ENCODE assay signal across 8 cellular contexts in the genomic region with DNA sequence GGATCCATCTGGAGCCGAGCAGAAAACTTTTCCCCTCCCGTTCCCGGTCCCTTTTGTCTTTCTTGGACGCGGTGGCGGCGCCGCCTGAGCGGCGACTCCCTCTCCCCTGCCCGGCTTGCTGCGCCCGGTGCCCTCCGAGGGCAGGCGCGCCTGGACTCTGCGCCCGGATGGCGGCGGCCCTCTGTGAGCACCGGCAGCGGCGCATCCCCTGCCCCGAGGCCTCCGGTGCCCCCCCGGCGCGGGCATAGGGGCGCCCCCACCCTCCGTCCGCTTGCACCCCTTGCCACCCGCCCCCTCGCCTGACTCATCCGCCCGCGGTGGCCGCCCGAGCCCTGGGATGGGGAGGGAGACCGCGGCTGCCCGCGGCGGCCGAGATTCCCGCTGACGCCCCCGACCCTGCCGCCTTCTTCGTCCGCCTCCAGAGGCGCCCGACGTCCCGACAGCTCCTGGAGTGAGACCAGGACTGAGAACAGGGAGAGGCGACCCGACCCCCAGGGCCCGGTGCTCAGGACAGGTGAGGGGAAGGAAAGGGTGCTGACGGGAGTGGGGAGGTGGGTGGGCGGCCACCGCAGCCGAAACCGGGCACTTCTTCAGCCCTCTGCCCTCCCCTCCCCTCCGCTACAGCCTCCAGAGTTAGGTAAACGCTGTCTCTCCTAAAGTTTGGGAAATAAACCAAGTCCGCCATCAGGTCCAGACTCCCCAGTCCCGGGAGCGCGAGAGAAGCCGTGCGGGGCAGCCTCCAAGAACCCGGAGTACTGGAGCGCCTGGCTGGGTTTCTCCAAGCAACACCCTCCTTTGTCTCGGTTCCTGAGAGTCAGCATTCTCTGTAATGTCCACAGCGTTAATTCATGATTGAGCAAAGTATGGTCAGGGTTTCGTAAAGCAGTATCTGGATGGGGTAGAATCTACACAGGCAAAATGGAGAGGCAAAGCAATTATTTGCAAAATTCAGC. TPM values are rescaled to one million over a fixed set of nuclear protein-coding genes. Genes with fewer than 3 reads are reported as not detected.
DNase-seq lines count a peak whose midpoint lies in the region; ATAC-seq and TF ChIP-seq lines count a peak whose summit lies in the region.

A gene (plus strand): TSS at position 7 of the 953 bp plus-strand sequence. CDS start 74,406 bp downstream, outside the sequence.

- peaks cover 11% of the 10 kb centered on the region for H3K9me3 Mint-ChIP-seq in activated CD4-positive, alpha-beta T cell treated with anti-CD3 and anti-CD28 coated beads, Interleukin-2, amount 10 ng/mL, durations not matched to agents 24 days and 14 days
- no peaks in the 10 kb centered on the region for H3K9me3 Mint-ChIP-seq in effector memory CD8-positive, alpha-beta T cell
- H3K9me3 Mint-ChIP-seq in memory B cell = no peaks in the 10 kb centered on the region
- H3K9me3 Mint-ChIP-seq in stimulated activated effector memory CD8-positive, alpha-beta T cell treated with anti-CD3 and anti-CD28 coated beads, Interleukin-12 subunit alpha, Interleukin-12 subunit beta, amount 100 ng/mL, for 72 hours = no peaks in the 10 kb centered on the region

- ATAC-seq in HG03139 (IDR thresholded peaks at IDR 0.05; ENCODE audit: unreplicated experiment) (peak; percentile 5), memory B cell (ENCODE audit: low read depth) (peak; percentile 41), GM21447 (IDR thresholded peaks at IDR 0.05; ENCODE audit: unreplicated experiment) (no peak)
- ATAC-seq in effector memory CD8-positive, alpha-beta T cell (replicated peaks) = peak; percentile 56
- ATAC-seq in stimulated activated effector memory CD8-positive, alpha-beta T cell treated with anti-CD3 and anti-CD28 coated beads, Interleukin-12 subunit alpha, Interleukin-12 subunit beta, amount 100 ng/mL, for 72 hours = peak; percentile 72

- H3K27me3 Mint-ChIP-seq in activated CD4-positive, alpha-beta T cell treated with anti-CD3 and anti-CD28 coated beads, Interleukin-2, amount 10 ng/mL, durations not matched to agents 24 days and 14 days = peaks cover 48% of the 10 kb centered on the region
- peaks cover 0 to 6% of the 10 kb centered on the region in 2 donors for H3K27me3 Mint-ChIP-seq in effector memory CD8-positive, alpha-beta T cell
- peaks cover 20% of the 10 kb centered on the region for H3K27me3 Mint-ChIP-seq in memory B cell

- H3K4me1 Mint-ChIP-seq in activated CD4-positive, alpha-beta T cell treated with anti-CD3 and anti-CD28 coated beads, Interleukin-2, amount 10 ng/mL, durations not matched to agents 24 days and 14 days = peaks cover 23% of the 10 kb centered on the region
- peaks cover 11 to 16% of the 10 kb centered on the region in 2 donors for H3K4me1 Mint-ChIP-seq in effector memory CD8-positive, alpha-beta T cell (ENCODE audit: low read depth in 2 of 2)
- H3K4me1 Mint-ChIP-seq in memory B cell = peaks cover 7% of the 10 kb centered on the region
- peaks cover 22% of the 10 kb centered on the region for H3K4me1 Mint-ChIP-seq in stimulated activated effector memory CD8-positive, alpha-beta T cell treated with anti-CD3 and anti-CD28 coated beads, Interleukin-12 subunit alpha, Interleukin-12 subunit beta, amount 100 ng/mL, for 72 hours

- peak within 1 kb of the TSS; percentile 77 for H3K4me3 Mint-ChIP-seq in activated CD4-positive, alpha-beta T cell treated with anti-CD3 and anti-CD28 coated beads, Interleukin-2, amount 10 ng/mL, durations not matched to agents 24 days and 14 days
- peak within 1 kb of the TSS; percentile 74 to 78 for H3K4me3 Mint-ChIP-seq in effector memory CD8-positive, alpha-beta T cell
- peak within 1 kb of the TSS; percentile 69 for H3K4me3 Mint-ChIP-seq in memory B cell
- H3K4me3 Mint-ChIP-seq in stimulated activated effector memory CD8-positive, alpha-beta T cell treated with anti-CD3 and anti-CD28 coated beads, Interleukin-12 subunit alpha, Interleukin-12 subunit beta, amount 100 ng/mL, for 72 hours = peak within 1 kb of the TSS; percentile 63

- DNase-seq in activated CD4-positive, alpha-beta T cell treated with anti-CD3 and anti-CD28 coated beads, Interleukin-2, amount 10 ng/mL, durations not matched to agents 24 days and 14 days = peak; percentile 69
- DNase-seq in effector memory CD8-positive, alpha-beta T cell = peak in 2 of 3 experiments; percentile 10 to 13
- DNase-seq in memory B cell (ENCODE audit: low spot score in 2 of 2) (peak in 1 of 2 donors; percentile 13), Kasumi-1 (lab: John Stamatoyannopoulos, UW) (no peak)
- DNase-seq in stimulated activated effector memory CD8-positive, alpha-beta T cell treated with anti-CD3 and anti-CD28 coated beads, Interleukin-12 subunit alpha, Interleukin-12 subunit beta, amount 100 ng/mL, for 72 hours (ENCODE audit: low spot score in 2 of 2) = peak; percentile 24 to 58

- H3K27ac Mint-ChIP-seq in activated CD4-positive, alpha-beta T cell treated with anti-CD3 and anti-CD28 coated beads, Interleukin-2, amount 10 ng/mL, durations not matched to agents 24 days and 14 days = peak within 1 kb of the TSS; percentile 27
- H3K27ac Mint-ChIP-seq in effector memory CD8-positive, alpha-beta T cell = peak within 1 kb of the TSS; percentile 27 to 49
- no peak within 1 kb of the TSS for H3K27ac Mint-ChIP-seq in memory B cell
- peak within 1 kb of the TSS; percentile 48 for H3K27ac Mint-ChIP-seq in stimulated activated effector memory CD8-positive, alpha-beta T cell treated with anti-CD3 and anti-CD28 coated beads, Interleukin-12 subunit alpha, Interleukin-12 subunit beta, amount 100 ng/mL, for 72 hours

- H3K36me3 Mint-ChIP-seq in activated CD4-positive, alpha-beta T cell treated with anti-CD3 and anti-CD28 coated beads, Interleukin-2, amount 10 ng/mL, durations not matched to agents 24 days and 14 days (ENCODE audit: low read depth) = no peaks in the 10 kb centered on the region
- peaks cover 3% of the 10 kb centered on the region for H3K36me3 Mint-ChIP-seq in effector memory CD8-positive, alpha-beta T cell (ENCODE audit: insufficient read depth)
- H3K36me3 Mint-ChIP-seq in memory B cell = no peaks in the 10 kb centered on the region
- H3K36me3 Mint-ChIP-seq in stimulated activated effector memory CD8-positive, alpha-beta T cell treated with anti-CD3 and anti-CD28 coated beads, Interleukin-12 subunit alpha, Interleukin-12 subunit beta, amount 100 ng/mL, for 72 hours = no peaks in the 10 kb centered on the region

- intact Hi-C loops in activated CD4-positive, alpha-beta T cell treated with anti-CD3 and anti-CD28 coated beads, Interleukin-2, amount 10 ng/mL, durations not matched to agents 24 days and 14 days (cut with micrococcal nuclease) = loop anchor here (2.0 to 5.0 kb wide), 3 partner anchors 15 to 256 kb away; no protein-coding TSS in a partner anchor

- TF ChIP-seq CTCF in GM12873 (IDR thresholded peaks at IDR 0.05; ENCODE audit: insufficient read depth, low read depth, low read length, missing control alignments) = peak; percentile 7

RNA-seq across cellular contexts. Expression of the gene that starts here (rescaled TPM):
- total RNA-seq in activated CD4-positive, alpha-beta T cell treated with anti-CD3 and anti-CD28 coated beads, Interleukin-2, amount 10 ng/mL, durations not matched to agents 24 days and 14 days = 1.3 and 1.6 TPM in 2 replicates

Comparison
In these comparisons a context has a peak if more than half of its experiments do, and no peak if none do; other contexts are left out.
1. DNase-seq: peak in activated CD4-positive, alpha-beta T cell treated with anti-CD3 and anti-CD28 coated beads, Interleukin-2, amount 10 ng/mL, durations not matched to agents 24 days and 14 days (single experiment), effector memory CD8-positive, alpha-beta T cell (2 of 3) and stimulated activated effector memory CD8-positive, alpha-beta T cell treated with anti-CD3 and anti-CD28 coated beads, Interleukin-12 subunit alpha, Interleukin-12 subunit beta, amount 100 ng/mL, for 72 hours (2 of 2); none in Kasumi-1 (0 of 2).
2. Peak in every context shown above with its lines, with median percentiles within 50 percentile points of each other: H3K4me3 Mint-ChIP-seq.